Comparison of ENCODE assay signal across 1 cellular context in genomic region chr5:156386976-156387375, GRCh38.
TF ChIP-seq lines count a peak whose summit lies in the region.

No MANE protein-coding gene starts in this region.

TF ChIP-seq in IMR-90, 13 proteins besides CTCF, POLR2A, EP300 and RAD21 (continued from another document):
- TF ChIP-seq ELK1 (IDR thresholded peaks at IDR 0.05; ENCODE audit: borderline replicate concordance, low read depth, low read length) (no peak), RFX5 (IDR thresholded peaks at IDR 0.05; ENCODE audit: low read depth, low read length) (no peak), USF2 (IDR thresholded peaks at IDR 0.05; ENCODE audit: low read depth, low read length) (no peak), MXI1 (IDR thresholded peaks at IDR 0.05; ENCODE audit: borderline replicate concordance, low read depth, low read length) (no peak), NFE2L2 (IDR thresholded peaks at IDR 0.05; ENCODE audit: low read depth, low read length) (no peak), RCOR1 (IDR thresholded peaks at IDR 0.05; ENCODE audit: insufficient replicate concordance, low read length) (no peak), CEBPB (IDR thresholded peaks at IDR 0.05; ENCODE audit: low read depth, low read length) (no peak), MAZ (IDR thresholded peaks at IDR 0.05; ENCODE audit: borderline replicate concordance, low read depth, low read length) (no peak), CHD1 (IDR thresholded peaks at IDR 0.05; ENCODE audit: low read depth, low read length) (no peak)
